Comparison of ENCODE assay signal across 8 cellular contexts in the genomic region with DNA sequence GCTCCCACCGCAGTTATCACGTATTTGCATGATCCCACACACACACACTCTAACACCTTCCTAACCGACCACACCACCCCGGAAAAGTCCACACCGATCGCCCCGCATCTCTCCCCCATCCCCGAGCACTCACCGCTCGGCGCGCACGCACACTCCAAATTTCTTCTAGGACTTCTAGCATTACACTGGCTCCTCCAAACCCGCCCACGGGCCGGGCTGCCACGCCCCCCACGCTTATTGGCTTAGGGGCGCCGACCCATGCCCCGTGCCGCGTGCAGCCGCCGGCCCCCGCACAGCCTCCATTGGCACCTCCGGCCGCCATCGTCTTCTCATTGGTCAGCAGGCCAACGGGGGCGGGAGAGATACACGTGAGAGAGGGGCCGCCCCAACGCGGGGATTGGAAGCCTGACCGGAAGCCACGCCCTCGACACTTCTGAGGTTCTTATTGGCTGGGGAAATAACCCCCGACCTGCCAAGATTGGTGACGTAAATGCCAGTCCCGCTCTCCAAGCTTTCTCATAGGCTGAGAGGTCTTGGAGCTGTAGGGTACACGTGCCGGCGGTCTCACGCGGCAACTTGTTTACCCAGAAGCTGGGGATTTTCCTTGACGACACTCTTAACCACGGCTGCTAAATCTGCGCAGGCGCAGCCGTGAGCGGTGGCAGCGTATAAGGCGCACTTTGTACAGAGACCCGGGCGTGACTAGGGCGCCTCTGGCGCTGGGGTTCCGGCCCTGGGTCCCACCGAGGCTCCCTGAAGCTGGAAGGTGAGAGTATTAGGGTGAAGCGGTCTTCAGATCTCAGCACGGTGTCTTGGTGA. TPM values are rescaled to one million over a fixed set of nuclear protein-coding genes. Genes with fewer than 3 reads are reported as not detected.
DNase-seq lines count a peak whose midpoint lies in the region; ATAC-seq and TF ChIP-seq lines count a peak whose summit lies in the region.

No MANE protein-coding gene starts in this region.

- ATAC-seq in GM23338: peak; percentile 58
- ATAC-seq in stimulated activated naive CD8-positive, alpha-beta T cell treated with anti-CD3 and anti-CD28 coated beads, Interleukin-15, amount 100 ng/mL, for 72 hours: peak; percentile 83

- H3K4me1 ChIP-seq in GM23338 (ENCODE audit: insufficient read depth): peaks cover 32% of the 10 kb centered on the region

- H3K9me3 Mint-ChIP-seq in GM23338 (no peaks in the 10 kb centered on the region; the same call in 2 of the 3 replicates), nephron progenitor cell (no peaks in the 10 kb centered on the region)
- H3K9me3 Mint-ChIP-seq in activated T-helper 2 cell treated with anti-CD3 and anti-CD28 coated beads, Interferon-gamma antibody, Interleukin-2, Interleukin-4, amounts not matched to agents 10 μg/mL and 5 μg/mL and 100 μg/mL, durations not matched to agents 14 hours and 24 hours and 36 hours: no peaks in the 10 kb centered on the region
- H3K9me3 Mint-ChIP-seq in stimulated activated naive CD8-positive, alpha-beta T cell treated with anti-CD3 and anti-CD28 coated beads, Interleukin-15, amount 100 ng/mL, for 72 hours: no peaks in the 10 kb centered on the region

- no peaks in the 10 kb centered on the region for H3K9me2 ChIP-seq in GM23338 (ENCODE audit: insufficient read depth)

- H3K4me3 ChIP-seq in GM23338 (peak overlapping the region; percentile 67), fibroblast of the aortic adventitia (ENCODE audit: low read depth, low read length) (peak overlapping the region; percentile 80)

- H3K36me3 Mint-ChIP-seq in GM23338 (ENCODE audit: low read depth) (peaks cover 22% of the 10 kb centered on the region), nephron progenitor cell (ENCODE audit: low read depth) (peaks cover 11% of the 10 kb centered on the region)
- H3K36me3 Mint-ChIP-seq in activated T-helper 2 cell treated with anti-CD3 and anti-CD28 coated beads, Interferon-gamma antibody, Interleukin-2, Interleukin-4, amounts not matched to agents 10 μg/mL and 5 μg/mL and 100 μg/mL, durations not matched to agents 14 hours and 24 hours and 36 hours (ENCODE audit: low read depth): peaks cover 29% of the 10 kb centered on the region

- peaks cover 35% of the 10 kb centered on the region for H3K27me3 Mint-ChIP-seq in GM23338 (ENCODE audit: insufficient read depth, low read depth, poor library complexity)
- no peaks in the 10 kb centered on the region for H3K27me3 Mint-ChIP-seq in activated T-helper 2 cell treated with anti-CD3 and anti-CD28 coated beads, Interferon-gamma antibody, Interleukin-2, Interleukin-4, amounts not matched to agents 10 μg/mL and 5 μg/mL and 100 μg/mL, durations not matched to agents 14 hours and 24 hours and 36 hours (ENCODE audit: low read depth)
- H3K27me3 Mint-ChIP-seq in nephron progenitor cell (ENCODE audit: low read depth, poor library complexity): peaks cover 2% of the 10 kb centered on the region
- H3K27me3 Mint-ChIP-seq in stimulated activated naive CD8-positive, alpha-beta T cell treated with anti-CD3 and anti-CD28 coated beads, Interleukin-15, amount 100 ng/mL, for 72 hours: no peaks in the 10 kb centered on the region

- no peaks in the 10 kb centered on the region for H3K27me3 ChIP-seq in GM23338 (ENCODE audit: insufficient read depth)

- peak overlapping the region; percentile 100 for H3K4me2 ChIP-seq in GM23338

- H3K79me2 ChIP-seq in GM23338 (replicated peaks; ENCODE audit: insufficient read depth): peaks cover 3% of the 10 kb centered on the region; the same call in 1 of the 2 replicates

- H3K4me1 Mint-ChIP-seq in GM23338: peaks cover 32% of the 10 kb centered on the region
- H3K4me1 Mint-ChIP-seq in activated T-helper 2 cell treated with anti-CD3 and anti-CD28 coated beads, Interferon-gamma antibody, Interleukin-2, Interleukin-4, amounts not matched to agents 10 μg/mL and 5 μg/mL and 100 μg/mL, durations not matched to agents 14 hours and 24 hours and 36 hours (ENCODE audit: low read depth): peaks cover 49% of the 10 kb centered on the region
- H3K4me1 Mint-ChIP-seq in nephron progenitor cell: peaks cover 23% of the 10 kb centered on the region
- peaks cover 32% of the 10 kb centered on the region for H3K4me1 Mint-ChIP-seq in stimulated activated naive CD8-positive, alpha-beta T cell treated with anti-CD3 and anti-CD28 coated beads, Interleukin-15, amount 100 ng/mL, for 72 hours

- H3K4me3 Mint-ChIP-seq in GM23338: no peak overlapping the region
- no peak overlapping the region for H3K4me3 Mint-ChIP-seq in activated T-helper 2 cell treated with anti-CD3 and anti-CD28 coated beads, Interferon-gamma antibody, Interleukin-2, Interleukin-4, amounts not matched to agents 10 μg/mL and 5 μg/mL and 100 μg/mL, durations not matched to agents 14 hours and 24 hours and 36 hours (ENCODE audit: low read depth)
- no peak overlapping the region for H3K4me3 Mint-ChIP-seq in nephron progenitor cell
- no peak overlapping the region for H3K4me3 Mint-ChIP-seq in stimulated activated naive CD8-positive, alpha-beta T cell treated with anti-CD3 and anti-CD28 coated beads, Interleukin-15, amount 100 ng/mL, for 72 hours

- H3K36me3 ChIP-seq in GM23338 (ENCODE audit: insufficient read depth): peaks cover 4% of the 10 kb centered on the region; the same call in 1 of the 2 replicates

- H3K27ac Mint-ChIP-seq in GM23338: no peak overlapping the region
- H3K27ac Mint-ChIP-seq in activated T-helper 2 cell treated with anti-CD3 and anti-CD28 coated beads, Interferon-gamma antibody, Interleukin-2, Interleukin-4, amounts not matched to agents 10 μg/mL and 5 μg/mL and 100 μg/mL, durations not matched to agents 14 hours and 24 hours and 36 hours: no peak overlapping the region
- no peak overlapping the region for H3K27ac Mint-ChIP-seq in nephron progenitor cell
- no peak overlapping the region for H3K27ac Mint-ChIP-seq in stimulated activated naive CD8-positive, alpha-beta T cell treated with anti-CD3 and anti-CD28 coated beads, Interleukin-15, amount 100 ng/mL, for 72 hours

- 0 out of 4 replicates have a peak, but pooled peaks of 1 of the 2 experiments have one; percentile 10 for TF ChIP-seq CTCF in GM23338 (conservative IDR thresholded peaks at IDR 0.05; ENCODE audit: low read depth in 2 of 2)
- TF ChIP-seq CTCF in fibroblast of the aortic adventitia (IDR thresholded peaks at IDR 0.05; ENCODE audit: insufficient read depth, low read length): no peak
- TF ChIP-seq CTCF in nephron progenitor cell (IDR thresholded peaks at IDR 0.05): no peak

- intact Hi-C loops in activated T-helper 2 cell treated with anti-CD3 and anti-CD28 coated beads, Interferon-gamma antibody, Interleukin-2, Interleukin-4, amounts not matched to agents 10 μg/mL and 5 μg/mL and 100 μg/mL, durations not matched to agents 14 hours and 24 hours and 36 hours (cut with micrococcal nuclease): loop anchor here (1.0 kb wide), 6 partner anchors 17 to 299 kb away; a partner anchor contains a TSS

- peaks cover 5% of the 10 kb centered on the region for H4K20me1 ChIP-seq in GM23338 (replicated peaks; ENCODE audit: insufficient read depth)

- H3F3A ChIP-seq in GM23338 (replicated peaks; ENCODE audit: low read depth): peaks cover 38% of the 10 kb centered on the region; the same call in 1 of the 2 replicates

- peak overlapping the region; percentile 96 for H3K27ac ChIP-seq in GM23338 (ENCODE audit: low read depth)

- DNase-seq in EL (peak; percentile 100), GM23338 (ENCODE audit: low spot score) (peak; percentile 100), LHCN-M2 (ENCODE audit: low read depth) (peak; percentile 100), RPMI7951 (ENCODE audit: low read depth) (peak; percentile 100), fibroblast of the aortic adventitia (ENCODE audit: low read depth) (peak; percentile 100), nephron progenitor cell (peak; percentile 99)
- DNase-seq in activated T-helper 2 cell treated with anti-CD3 and anti-CD28 coated beads, Interferon-gamma antibody, Interleukin-2, Interleukin-4, amounts not matched to agents 10 μg/mL and 5 μg/mL and 100 μg/mL, durations not matched to agents 14 hours and 24 hours and 36 hours (ENCODE audit: low spot score): peak; percentile 100
- DNase-seq in stimulated activated naive CD8-positive, alpha-beta T cell treated with anti-CD3 and anti-CD28 coated beads, Interleukin-15, amount 100 ng/mL, for 72 hours: peak; percentile 100

- H2AFZ ChIP-seq in GM23338: 0 out of 2 replicates have a peak overlapping the region, but pooled peaks have one; percentile 45

RNA-seq across cellular contexts. Expression of a gene that starts 4.2 kb away (rescaled TPM):
- 36.1 and 40.5 TPM in 2 replicates for total RNA-seq in GM23338 (2014; rRNA removed; shearing (Covaris generic))
- 12.2 and 12.4 TPM in 2 replicates for polyA plus RNA-seq in GM23338 (2016; fragmentation: Nextera tagmentation; extraction: Ambion mirVana)
- total RNA-seq in LHCN-M2 (2014; rRNA removed) (12.6 and 18.2 TPM in 2 replicates), fibroblast of the aortic adventitia (ENCODE audit: low replicate concordance) (1.6 and 12.7 TPM in 2 replicates)
- polyA plus RNA-seq in LHCN-M2 (2012): 13.0 TPM
- 3.0 and 8.2 TPM in 2 replicates for total RNA-seq in RPMI7951 (2014; rRNA removed; shearing (Covaris generic))
- 41.8 and 43.2 TPM in 2 replicates for total RNA-seq in activated T-helper 2 cell treated with anti-CD3 and anti-CD28 coated beads, Interferon-gamma antibody, Interleukin-2, Interleukin-4, amounts not matched to agents 10 μg/mL and 5 μg/mL and 100 μg/mL, durations not matched to agents 14 hours and 24 hours and 36 hours

RNA-seq across cellular contexts. Expression of a gene that starts 6.4 kb away (rescaled TPM):
- total RNA-seq in GM23338 (2014; rRNA removed; shearing (Covaris generic)): 6.9 and 9.8 TPM in 2 replicates
- polyA plus RNA-seq in GM23338 (2016; fragmentation: Nextera tagmentation; extraction: Ambion mirVana): 25.4 and 32.3 TPM in 2 replicates
- total RNA-seq in LHCN-M2 (2014; rRNA removed) (3.8 and 4.6 TPM in 2 replicates), fibroblast of the aortic adventitia (ENCODE audit: low replicate concordance) (5.2 and 6.0 TPM in 2 replicates)
- polyA plus RNA-seq in LHCN-M2 (2012): 41.7 TPM
- total RNA-seq in RPMI7951 (2014; rRNA removed; shearing (Covaris generic)): 2.0 and 2.1 TPM in 2 replicates
- 44.6 and 44.7 TPM in 2 replicates for total RNA-seq in activated T-helper 2 cell treated with anti-CD3 and anti-CD28 coated beads, Interferon-gamma antibody, Interleukin-2, Interleukin-4, amounts not matched to agents 10 μg/mL and 5 μg/mL and 100 μg/mL, durations not matched to agents 14 hours and 24 hours and 36 hours

RNA-seq across cellular contexts. Expression of a gene that starts 19.8 kb away (rescaled TPM):
- total RNA-seq in GM23338 (2014; rRNA removed; shearing (Covaris generic)): 11.0 and 20.4 TPM in 2 replicates
- 10.8 and 16.3 TPM in 2 replicates for polyA plus RNA-seq in GM23338 (2016; fragmentation: Nextera tagmentation; extraction: Ambion mirVana)
- 40.0 and 45.3 TPM in 2 replicates for total RNA-seq in LHCN-M2 (2014; rRNA removed)
- polyA plus RNA-seq in LHCN-M2 (2012): 19.5 TPM
- 53.3 and 64.7 TPM in 2 replicates for total RNA-seq in RPMI7951 (2014; rRNA removed; shearing (Covaris generic))
- total RNA-seq in activated T-helper 2 cell treated with anti-CD3 and anti-CD28 coated beads, Interferon-gamma antibody, Interleukin-2, Interleukin-4, amounts not matched to agents 10 μg/mL and 5 μg/mL and 100 μg/mL, durations not matched to agents 14 hours and 24 hours and 36 hours: 18.7 and 25.0 TPM in 2 replicates
- total RNA-seq in fibroblast of the aortic adventitia (ENCODE audit: low replicate concordance): 17.3 and 32.7 TPM in 2 replicates

RNA-seq across cellular contexts. Expression of a gene that starts 32.5 kb away (rescaled TPM):
- total RNA-seq in GM23338 (2014; rRNA removed; shearing (Covaris generic)): 0.14 TPM in 1 of 2 replicates, not detected in the other
- polyA plus RNA-seq in GM23338 (2016; fragmentation: Nextera tagmentation; extraction: Ambion mirVana): 0.24 TPM in 1 of 2 replicates, not detected in the other
- total RNA-seq in LHCN-M2 (2014; rRNA removed): 0.06 and 0.34 TPM in 2 replicates
- polyA plus RNA-seq in LHCN-M2 (2012): 0.29 TPM
- total RNA-seq in RPMI7951 (2014; rRNA removed; shearing (Covaris generic)): 0.48 TPM in 1 of 2 replicates, not detected in the other
- 2.4 and 3.1 TPM in 2 replicates for total RNA-seq in activated T-helper 2 cell treated with anti-CD3 and anti-CD28 coated beads, Interferon-gamma antibody, Interleukin-2, Interleukin-4, amounts not matched to agents 10 μg/mL and 5 μg/mL and 100 μg/mL, durations not matched to agents 14 hours and 24 hours and 36 hours
- 0.09 TPM in 1 of 2 replicates, not detected in the other for total RNA-seq in fibroblast of the aortic adventitia (ENCODE audit: low replicate concordance)

RNA-seq across cellular contexts. Expression of a gene that starts 33.6 kb away (rescaled TPM):
- total RNA-seq in GM23338 (2014; rRNA removed; shearing (Covaris generic)): 3.9 and 7.1 TPM in 2 replicates
- 1.8 and 2.1 TPM in 2 replicates for polyA plus RNA-seq in GM23338 (2016; fragmentation: Nextera tagmentation; extraction: Ambion mirVana)
- total RNA-seq in LHCN-M2 (2014; rRNA removed): 6.9 and 7.4 TPM in 2 replicates
- 5.9 TPM for polyA plus RNA-seq in LHCN-M2 (2012)
- total RNA-seq in RPMI7951 (2014; rRNA removed; shearing (Covaris generic)): 3.0 and 5.9 TPM in 2 replicates
- total RNA-seq in activated T-helper 2 cell treated with anti-CD3 and anti-CD28 coated beads, Interferon-gamma antibody, Interleukin-2, Interleukin-4, amounts not matched to agents 10 μg/mL and 5 μg/mL and 100 μg/mL, durations not matched to agents 14 hours and 24 hours and 36 hours: 7.8 and 8.0 TPM in 2 replicates
- total RNA-seq in fibroblast of the aortic adventitia (ENCODE audit: low replicate concordance): 3.8 and 7.7 TPM in 2 replicates

Comparison
In these comparisons a context has a peak if more than half of its experiments do, and no peak if none do; other contexts are left out.
1. Peak in every context shown above with its lines: DNase-seq, ATAC-seq, H3K4me3 ChIP-seq and H3K27ac ChIP-seq.